Comparison of ENCODE assay signal across 19 cellular contexts in the genomic region with DNA sequence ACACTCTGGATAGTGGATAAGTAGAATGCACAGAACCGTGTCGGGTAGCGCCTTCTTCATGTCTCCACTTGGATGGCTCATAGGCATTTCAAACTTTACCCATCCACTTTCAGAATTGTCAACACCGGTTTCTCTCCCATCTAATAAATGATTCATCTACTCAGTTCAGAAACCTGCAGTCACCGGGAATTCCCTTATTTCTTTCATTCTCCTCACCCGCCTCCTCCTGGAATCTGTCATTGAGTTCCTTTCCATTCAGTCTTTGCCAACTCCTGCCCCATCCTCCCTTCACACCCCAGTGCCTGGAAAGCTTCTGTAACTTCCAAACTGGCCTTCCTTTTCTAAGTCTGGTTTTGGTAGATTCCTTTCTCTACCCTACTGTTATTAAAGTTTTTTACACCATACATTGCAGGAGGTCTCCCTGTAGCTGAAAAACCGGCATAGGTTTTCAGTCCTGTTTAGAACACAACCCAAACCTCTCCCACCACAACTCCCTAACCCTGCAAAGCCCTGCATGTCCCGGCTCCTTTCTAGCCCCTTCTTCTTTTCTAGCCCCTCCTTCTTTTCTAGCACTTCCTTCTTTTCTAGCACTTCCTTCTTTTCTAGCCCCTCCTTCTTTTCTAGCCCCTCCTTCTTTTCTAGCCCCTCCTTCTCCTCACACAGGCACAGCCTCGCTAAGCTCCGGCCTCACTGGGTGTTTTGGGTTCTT.
DNase-seq lines count a peak whose midpoint lies in the region; ATAC-seq and TF ChIP-seq lines count a peak whose summit lies in the region.
"Had no signal": no experiment of that assay in that cellular context is flagged by ENCODE, and none has a peak within 500 bp of the region (broad histone marks: within the 10 kb centered on the region; RNA-seq: fewer than 3 reads in every experiment).

No MANE protein-coding gene starts in this region.

- H3K27me3 Mint-ChIP-seq in activated B cell treated with CpG ODN at 0.5 μM for 24 hours = no peaks in the 10 kb centered on the region
- H3K27me3 Mint-ChIP-seq: activated CD8-positive, alpha-beta memory T cell treated with anti-CD3 and anti-CD28 coated beads, Interleukin-2, amount 10 ng/mL, durations not matched to agents 7 days and 5 days had no signal

- no peak for TF ChIP-seq CTCF in activated B cell treated with CpG ODN at 0.5 μM for 24 hours (IDR thresholded peaks at IDR 0.05)

- H3K4me3 Mint-ChIP-seq in activated B cell treated with CpG ODN at 0.5 μM for 24 hours = no peak overlapping the region
- H3K4me3 Mint-ChIP-seq: activated CD8-positive, alpha-beta memory T cell treated with anti-CD3 and anti-CD28 coated beads, Interleukin-2, amount 10 ng/mL, durations not matched to agents 7 days and 5 days had no signal

- peak; percentile 69 for DNase-seq in DMS53 (lab: John Stamatoyannopoulos, UW)
- DNase-seq in NAMALWA (ENCODE audit: low spot score) = peak; percentile 34
- no peak for DNase-seq in activated B cell treated with CpG ODN at 0.5 μM for 24 hours
- DNase-seq in kidney tubule cell (ENCODE audit: low spot score) = peak; percentile 98
- DNase-seq in activated naive CD4-positive, alpha-beta T cell (lab: John Stamatoyannopoulos, UW) = no peak
- no peak for DNase-seq in hypothalamus (lab: John Stamatoyannopoulos, UW)
- DNase-seq: activated CD4-positive, alpha-beta T cell treated with anti-CD3 and anti-CD28 coated beads for 1 hour; activated CD8-positive, alpha-beta memory T cell treated with anti-CD3 and anti-CD28 coated beads, Interleukin-2, amount 10 ng/mL, durations not matched to agents 7 days and 5 days; activated effector memory CD4-positive, alpha-beta T cell treated with anti-CD3 and anti-CD28 coated beads, Interleukin-2, amount 50 U/mL, for 16 hours; Caco-2; cortex of kidney; glutamatergic neuron; NCI-H1048; NCI-H748 treated with DMSO at 0.1 percent for 48 hours; right cardiac atrium; T-helper 2 cell had no signal

- intact Hi-C loops in activated B cell treated with CpG ODN at 0.5 μM for 24 hours (cut with micrococcal nuclease) = no loop called here

- H3K27ac Mint-ChIP-seq in activated B cell treated with CpG ODN at 0.5 μM for 24 hours = peak overlapping the region; percentile 9
- H3K27ac Mint-ChIP-seq: activated CD8-positive, alpha-beta memory T cell treated with anti-CD3 and anti-CD28 coated beads, Interleukin-2, amount 10 ng/mL, durations not matched to agents 7 days and 5 days had no signal

- POLR2A ChIA-PET in activated B cell treated with CpG ODN at 0.5 μM for 24 hours (lab: Charles Lee) = interaction anchor here (1.0 kb wide), 1 partner anchor 133 kb away, joined by 3 read pairs; no protein-coding TSS in a partner anchor

- H3K36me3 Mint-ChIP-seq in activated B cell treated with CpG ODN at 0.5 μM for 24 hours (ENCODE audit: low read depth) = no peaks in the 10 kb centered on the region
- H3K36me3 Mint-ChIP-seq: activated CD8-positive, alpha-beta memory T cell treated with anti-CD3 and anti-CD28 coated beads, Interleukin-2, amount 10 ng/mL, durations not matched to agents 7 days and 5 days had no signal

- no peaks in the 10 kb centered on the region for H3K9me3 Mint-ChIP-seq in activated B cell treated with CpG ODN at 0.5 μM for 24 hours

- H3K4me1 Mint-ChIP-seq in activated B cell treated with CpG ODN at 0.5 μM for 24 hours = peaks cover 65% of the 10 kb centered on the region
- H3K4me1 Mint-ChIP-seq: activated CD8-positive, alpha-beta memory T cell treated with anti-CD3 and anti-CD28 coated beads, Interleukin-2, amount 10 ng/mL, durations not matched to agents 7 days and 5 days had no signal

- ATAC-seq in activated B cell treated with CpG ODN at 0.5 μM for 24 hours (ENCODE audit: low read depth) (no peak), HG02870 (IDR thresholded peaks at IDR 0.05; ENCODE audit: unreplicated experiment) (no peak), HG03025 (IDR thresholded peaks at IDR 0.05; ENCODE audit: low FRiP score, unreplicated experiment) (no peak)
- ATAC-seq: activated CD8-positive, alpha-beta memory T cell treated with anti-CD3 and anti-CD28 coated beads, Interleukin-2, amount 10 ng/mL, durations not matched to agents 7 days and 5 days; HCT116; right cardiac atrium had no signal

- CTCF ChIA-PET in activated B cell treated with CpG ODN at 0.5 μM for 24 hours (lab: Charles Lee) = no interaction called here

Comparison
In these comparisons a context has a peak if more than half of its experiments do, and no peak if none do; other contexts are left out.
1. DNase-seq: peak in DMS53 (single experiment), NAMALWA (single experiment) and kidney tubule cell (single experiment); none in activated B cell treated with CpG ODN at 0.5 μM for 24 hours (single experiment), activated naive CD4-positive, alpha-beta T cell (0 of 4) and hypothalamus (0 of 51).